In the genomic region with DNA sequence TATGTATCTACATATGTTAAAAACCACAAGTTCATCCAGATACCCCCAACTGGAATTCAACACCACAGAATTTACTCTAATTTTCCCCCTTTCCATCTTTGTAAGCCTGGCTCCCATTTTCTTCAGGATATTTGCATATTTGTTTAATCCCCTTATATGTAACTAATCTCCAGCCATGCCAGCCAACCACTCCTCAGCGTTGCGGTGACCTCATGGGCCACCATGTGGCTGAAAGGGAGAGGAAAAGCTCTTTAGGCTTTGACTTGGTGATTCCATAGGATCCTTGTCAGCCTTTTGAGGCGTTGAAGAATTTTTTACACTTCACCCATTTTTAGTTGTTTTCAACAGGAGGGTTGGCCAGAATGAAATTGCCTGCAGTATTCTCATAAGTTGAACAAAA, we compare ENCODE assay signal across 1 cellular context.
TF ChIP-seq lines count a peak whose summit lies in the region.

No MANE protein-coding gene starts in this region.

TF ChIP-seq in GM23338, 12 proteins besides CTCF, POLR2A, EP300 and RAD21:
- TF ChIP-seq CREB1 (CRISPR knock-in tag; IDR thresholded peaks at IDR 0.05; ENCODE audit: low read depth) = peak; percentile 40; the same call in 1 of the 2 replicates
- no peak for TF ChIP-seq EZH2phosphoT487 (IDR thresholded peaks at IDR 0.05; ENCODE audit: unreplicated experiment)
TF ChIP-seq in GM23338: peak in this region for 1.
